ENCODE assay signal across 28 cellular contexts in the genomic region with DNA sequence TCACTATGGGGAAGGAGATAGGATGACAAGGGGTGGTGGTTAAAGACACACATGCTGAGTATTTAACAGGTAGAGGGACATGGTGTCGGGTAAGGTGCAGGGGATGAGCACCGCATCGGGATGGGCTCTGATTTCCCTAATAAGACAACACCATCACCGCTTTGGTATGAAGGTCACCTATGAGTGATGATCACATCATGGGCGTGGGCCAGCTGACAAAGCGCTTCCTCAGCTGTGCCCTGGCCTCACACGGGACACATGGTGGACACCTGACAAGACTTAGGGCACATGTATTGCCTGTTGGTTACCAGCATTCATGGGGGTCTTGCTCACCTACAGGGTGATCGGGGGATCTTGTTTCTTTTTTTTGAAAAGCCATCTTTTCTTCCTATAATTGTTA. TPM values are rescaled to one million over a fixed set of nuclear protein-coding genes. Genes with fewer than 3 reads are reported as not detected.
"Had no signal": no experiment of that assay in that cellular context is flagged by ENCODE, and none has a peak within 500 bp of the region (broad histone marks: within the 10 kb centered on the region; RNA-seq: fewer than 3 reads in every experiment).

No MANE protein-coding gene starts in this region.

- DNase-seq: activated CD4-positive, alpha-beta T cell treated with anti-CD3 and anti-CD28 coated beads, Interleukin-2, amount 10 ng/mL, durations not matched to agents 7 days and 5 days; activated CD4-positive, CD25-positive, alpha-beta regulatory T cell treated with anti-CD3 and anti-CD28 coated beads, Interleukin-2, amount 50 U/mL, for 72 hours; activated CD8-positive, alpha-beta T cell treated with anti-CD3 and anti-CD28 coated beads, Interleukin-2, amount 10 ng/mL, durations not matched to agents 7 days and 5 days; activated gamma-delta T cell; activated naive CD4-positive, alpha-beta T cell treated with anti-CD3 and anti-CD28 coated beads, Interleukin-2, amount 50 U/mL, for 16 hours; activated naive CD8-positive, alpha-beta T cell treated with anti-CD3 and anti-CD28 coated beads, Interleukin-2, amount 50 U/mL, for 24 hours; dermis blood vessel endothelial cell; effector CD8-positive, alpha-beta T cell; esophagus squamous epithelium; heart left ventricle; kidney; lower lobe of right lung; naive thymus-derived CD8-positive, alpha-beta T cell; posterior cingulate gyrus; small intestine; stimulated activated CD8-positive, alpha-beta memory T cell treated with anti-CD3 and anti-CD28 coated beads, Interleukin-4, amount 100 ng/mL, for 48 hours; stimulated activated naive B cell treated with anti-CD40 and anti-IgM and Interleukin-4, amounts not matched to agents 10 μg/mL and 1 μg/mL and 100 μg/mL, for 72 hours; SW 1271; upper lobe of right lung; WERI-Rb-1 had no signal

- H3K9ac ChIP-seq: neural progenitor cell had no signal

- ATAC-seq: activated CD8-positive, alpha-beta T cell treated with anti-CD3 and anti-CD28 coated beads, Interleukin-2, amount 10 ng/mL, durations not matched to agents 7 days and 5 days; activated naive CD8-positive, alpha-beta T cell treated with anti-CD3 and anti-CD28 coated beads, Interleukin-2, amount 50 U/mL, for 24 hours; gastroesophageal sphincter; heart left ventricle; left lobe of liver; lower lobe of right lung; naive thymus-derived CD8-positive, alpha-beta T cell; sciatic nerve; stimulated activated naive B cell treated with anti-CD40 and anti-IgM and Interleukin-4, amounts not matched to agents 10 μg/mL and 1 μg/mL and 100 μg/mL, for 72 hours; upper lobe of right lung had no signal

- H3K27me3 ChIP-seq: esophagus squamous epithelium, gastroesophageal sphincter, heart left ventricle, neural progenitor cell, upper lobe of right lung had no signal

- H3K4me1 ChIP-seq: esophagus squamous epithelium, gastroesophageal sphincter, heart left ventricle, neural progenitor cell, upper lobe of right lung had no signal

- H3K36me3 ChIP-seq: esophagus squamous epithelium, gastroesophageal sphincter, heart left ventricle, lower lobe of right lung, neural progenitor cell, thoracic aorta, upper lobe of right lung, WERI-Rb-1 had no signal

- H2AFZ ChIP-seq: neural progenitor cell had no signal

- H3K9me3 ChIP-seq: esophagus squamous epithelium, gastroesophageal sphincter, heart left ventricle, lower lobe of right lung, thoracic aorta, upper lobe of right lung had no signal

- FAIRE-seq: kidney, small intestine had no signal

- H3K4me2 ChIP-seq: neural progenitor cell had no signal

- H3K4me3 ChIP-seq: esophagus squamous epithelium, gastroesophageal sphincter, heart left ventricle, lower lobe of right lung, neural progenitor cell, thoracic aorta, upper lobe of right lung had no signal

- H3K27ac ChIP-seq: esophagus squamous epithelium, gastroesophageal sphincter, heart left ventricle, lower lobe of right lung, neural progenitor cell, thoracic aorta, upper lobe of right lung, WERI-Rb-1 had no signal

RNA-seq across cellular contexts. Expression of gene C7orf57, which starts 12.8 kb away (rescaled TPM):
- total RNA-seq: cardiac septum; dermis blood vessel endothelial cell; gastroesophageal sphincter; left lobe of liver; naive thymus-derived CD8-positive, alpha-beta T cell; sciatic nerve; thoracic aorta; upper lobe of right lung had no signal

RNA-seq across cellular contexts. Expression of gene SUN3, which starts 19.2 kb away (rescaled TPM):
- total RNA-seq: activated T-helper 1 cell treated with anti-CD3 and anti-CD28 coated beads, Interleukin-12 subunit alpha, Interleukin-12 subunit beta, Interleukin-2, Interleukin-4 antibody, amounts not matched to agents 30 ng/mL and 10 ng/mL and 1 ng/mL, durations not matched to agents 14 hours and 24 hours and 36 hours; cardiac septum; dermis blood vessel endothelial cell; esophagus squamous epithelium; gastroesophageal sphincter; heart left ventricle; left lobe of liver; lower lobe of right lung; naive thymus-derived CD8-positive, alpha-beta T cell; omental fat pad; sciatic nerve; thoracic aorta; upper lobe of right lung had no signal
- polyA plus RNA-seq: heart left ventricle, small intestine had no signal
